8 cellular contexts compared by ENCODE assay signal in genomic region chr13:29594310-29594709, GRCh38. TPM values are rescaled to one million over a fixed set of nuclear protein-coding genes. Genes with fewer than 3 reads are reported as not detected.
A peak's percentile ranks its signal among the peaks of the same experiment; 100 is the strongest.
DNase-seq lines count a peak whose midpoint lies in the region; ATAC-seq, FAIRE-seq and TF ChIP-seq lines count a peak whose summit lies in the region.

No MANE protein-coding gene starts in this region.

- DNase-seq in GM18507 (ENCODE audit: extremely low spot score, insufficient read length, low read depth) (peak; percentile 14), NCI-H2227 (lab: John Stamatoyannopoulos, UW; ENCODE audit: unreplicated experiment) (peak; percentile 28), epidermal melanocyte (ENCODE audit: insufficient read length, low spot score) (peak; percentile 36), myocyte (ENCODE audit: low read depth) (peak; percentile 80), testis (peak; percentile 49)
- peak; percentile 84 for DNase-seq in activated CD4-positive, alpha-beta T cell treated with anti-CD3 and anti-CD28 coated beads, Interleukin-2, amount 10 ng/mL, durations not matched to agents 24 days and 14 days

- peak overlapping the region; percentile 95 for H3K4me3 Mint-ChIP-seq in activated CD4-positive, alpha-beta T cell treated with anti-CD3 and anti-CD28 coated beads, Interleukin-2, amount 10 ng/mL, durations not matched to agents 24 days and 14 days

- peaks cover 29% of the 10 kb centered on the region for H3K4me1 ChIP-seq in ACC112 (ENCODE audit: control insufficient read depth, insufficient read depth, low read length, unreplicated experiment)
- H3K4me1 ChIP-seq in testis, result no peaks in the 10 kb centered on the region

- peak overlapping the region; percentile 49 for H2AFZ ChIP-seq in ACC112 (ENCODE audit: low read length, unreplicated experiment)

- peaks cover 3% of the 10 kb centered on the region for H3K27me3 Mint-ChIP-seq in activated CD4-positive, alpha-beta T cell treated with anti-CD3 and anti-CD28 coated beads, Interleukin-2, amount 10 ng/mL, durations not matched to agents 24 days and 14 days

- 16 to 20% methylated on average over 8 to 9 of the region's 9 CpGs for WGBS in testis, 2 donors

- H3K27ac Mint-ChIP-seq in activated CD4-positive, alpha-beta T cell treated with anti-CD3 and anti-CD28 coated beads, Interleukin-2, amount 10 ng/mL, durations not matched to agents 24 days and 14 days, result peak overlapping the region; percentile 97

- no peaks in the 10 kb centered on the region for H3K9me3 Mint-ChIP-seq in activated CD4-positive, alpha-beta T cell treated with anti-CD3 and anti-CD28 coated beads, Interleukin-2, amount 10 ng/mL, durations not matched to agents 24 days and 14 days

- ATAC-seq in HG02943 (IDR thresholded peaks at IDR 0.05; ENCODE audit: low read depth, unreplicated experiment), result peak; percentile 31

- peak overlapping the region; percentile 81 for H3K4me3 ChIP-seq in ACC112 (ENCODE audit: low read depth, low read length)
- H3K4me3 ChIP-seq in testis, result peak overlapping the region; percentile 78 to 85

- no peaks in the 10 kb centered on the region for H3K9me3 ChIP-seq in testis

- H3K4me1 Mint-ChIP-seq in activated CD4-positive, alpha-beta T cell treated with anti-CD3 and anti-CD28 coated beads, Interleukin-2, amount 10 ng/mL, durations not matched to agents 24 days and 14 days, result peaks cover 48% of the 10 kb centered on the region

- H3K79me2 ChIP-seq in ACC112 (ENCODE audit: control insufficient read depth, insufficient read depth, low read length, unreplicated experiment), result peaks cover 59% of the 10 kb centered on the region

- H3K36me3 Mint-ChIP-seq in activated CD4-positive, alpha-beta T cell treated with anti-CD3 and anti-CD28 coated beads, Interleukin-2, amount 10 ng/mL, durations not matched to agents 24 days and 14 days (ENCODE audit: low read depth), result peaks cover 29% of the 10 kb centered on the region

- no peak for TF ChIP-seq CTCF in testis (IDR thresholded peaks at IDR 0.05)

- H3K27me3 ChIP-seq in ACC112 (ENCODE audit: insufficient read depth, low read length) (no peaks in the 10 kb centered on the region), testis (no peaks in the 10 kb centered on the region)

- intact Hi-C loops in activated CD4-positive, alpha-beta T cell treated with anti-CD3 and anti-CD28 coated beads, Interleukin-2, amount 10 ng/mL, durations not matched to agents 24 days and 14 days (cut with micrococcal nuclease), result loop anchor here (2.0 to 10.0 kb wide), 7 partner anchors 52 to 1610 kb away; partner anchors contain the start of genes HMGB1, UBL3 and USPL1
- intact Hi-C loops in testis (cut with DNase I; ENCODE audit: low total_unique reads), result no loop called here

- H3K27ac ChIP-seq in ACC112 (ENCODE audit: low read depth, low read length) (peak overlapping the region; percentile 90), testis (peak overlapping the region; percentile 81 to 91)

- H3K36me3 ChIP-seq in ACC112 (ENCODE audit: insufficient read depth, low read length) (peaks cover 5% of the 10 kb centered on the region; the same call in 1 of the 2 replicates), testis (ENCODE audit: low read depth, missing control alignments) (no peaks in the 10 kb centered on the region)

- TF ChIP-seq POLR2A in testis (IDR thresholded peaks at IDR 0.05), result no peak

- peak; percentile 65 for FAIRE-seq in GM18507 (lab: Jason Lieb, UNC)

RNA-seq across cellular contexts. Expression of gene SLC7A1, which starts 1.2 kb away (rescaled TPM):
- 137 and 138 TPM in 2 replicates for total RNA-seq in activated CD4-positive, alpha-beta T cell treated with anti-CD3 and anti-CD28 coated beads, Interleukin-2, amount 10 ng/mL, durations not matched to agents 24 days and 14 days
- total RNA-seq in myocyte (11.2 and 14.5 TPM in 2 replicates), testis (10 to 100 TPM; 21.4 to 35.7 TPM)
- 33.4 TPM for polyA plus RNA-seq in myocyte (2012)
- polyA plus RNA-seq in testis (ENCODE audit: insufficient read depth, low read depth, low replicate concordance), result 27.0 TPM

Comparison
In these comparisons a context has a peak if more than half of its experiments do, and no peak if none do; other contexts are left out.
1. Peak in every context shown above with its lines: DNase-seq, ATAC-seq, H3K4me3 ChIP-seq and H3K27ac ChIP-seq.
2. DNase-seq: peak in every context shown above with its lines; median percentile 84 in activated CD4-positive, alpha-beta T cell treated with anti-CD3 and anti-CD28 coated beads, Interleukin-2, amount 10 ng/mL, durations not matched to agents 24 days and 14 days; 80 in myocyte; 49 in testis; 36 in epidermal melanocyte; 28 in NCI-H2227; 14 in GM18507.